In the genomic region with DNA sequence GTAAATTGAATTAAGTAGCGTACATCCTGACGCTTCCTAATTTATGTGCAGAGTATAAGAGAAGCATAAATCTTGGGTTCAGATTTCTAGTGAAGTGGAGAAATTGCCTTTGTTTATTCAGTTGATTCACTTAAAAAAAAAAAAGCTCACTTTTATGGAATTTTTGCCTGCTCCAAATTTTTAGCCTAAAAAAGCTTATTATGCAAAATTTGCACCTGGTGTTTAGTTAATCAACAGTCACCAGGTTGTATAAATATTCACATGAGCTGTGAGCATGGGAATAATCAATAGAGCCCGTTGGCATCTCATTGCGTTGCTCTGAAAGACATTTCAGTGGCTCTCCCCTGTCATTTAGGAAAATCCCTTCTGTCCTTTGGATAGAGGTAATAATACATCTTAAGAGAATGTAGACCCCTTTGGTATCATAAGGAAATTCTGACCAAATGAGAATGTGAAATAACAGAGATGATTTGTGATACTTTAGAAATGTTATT, we compare ENCODE assay signal across 16 cellular contexts.
A peak's percentile ranks its signal among the peaks of the same experiment; 100 is the strongest.
DNase-seq lines count a peak whose midpoint lies in the region; ATAC-seq, FAIRE-seq and TF ChIP-seq lines count a peak whose summit lies in the region.
"Had no signal": no experiment of that assay in that cellular context is flagged by ENCODE, and none has a peak within 500 bp of the region (broad histone marks: within the 10 kb centered on the region; RNA-seq: fewer than 3 reads in every experiment).

No MANE protein-coding gene starts in this region.

- H3K36me3 ChIP-seq in ACC112 (ENCODE audit: insufficient read depth, low read length) (0 out of 2 replicates have a peak, but pooled peaks cover 2% of the 10 kb centered on the region), K562 (ENCODE audit: control insufficient read depth, insufficient read depth, low read length) (no peaks in the 10 kb centered on the region), right lobe of liver (no peaks in the 10 kb centered on the region)
- H3K36me3 ChIP-seq: BE2C, HAP-1 had no signal

- WGBS in K562 (ENCODE audit: insufficient coverage, low coverage, missing lambda C conversion rate) = 0% methylated on average over 4 of the region's 4 CpGs
- 55% methylated on average over 4 of the region's 4 CpGs for WGBS in right lobe of liver (ENCODE audit: insufficient coverage, low coverage, low lambda C conversion rate, missing lambda C conversion rate)

- H3K27me3 ChIP-seq in ACC112 (ENCODE audit: insufficient read depth, low read length) = no peaks in the 10 kb centered on the region
- H3K27me3 ChIP-seq in K562 (ENCODE audit: control insufficient read depth in 2 of 2, insufficient read depth in 2 of 2, low read length in 2 of 2) = peaks cover 0 to 4% of the 10 kb centered on the region in 2 experiments; a peak in 2 of 5 replicates
- H3K27me3 ChIP-seq in right lobe of liver = no peaks in the 10 kb centered on the region
- H3K27me3 ChIP-seq: BE2C had no signal

- H3K9me1 ChIP-seq in K562 (ENCODE audit: control insufficient read depth, insufficient read depth, low read length) = no peaks in the 10 kb centered on the region

- no peak for TF ChIP-seq POLR2A in K562 (conservative IDR thresholded peaks at IDR 0.05)
- no peak for TF ChIP-seq POLR2A in right lobe of liver (IDR thresholded peaks at IDR 0.05)

- H2AFZ ChIP-seq in ACC112 (ENCODE audit: low read length, unreplicated experiment) = no peak overlapping the region
- no peak overlapping the region for H2AFZ ChIP-seq in K562 (ENCODE audit: low read depth, low read length)

- no peak for FAIRE-seq in K562 (lab: Jason Lieb, UNC)
- FAIRE-seq: GM12878, GM18507 had no signal

- POLR2A ChIA-PET in K562 (lab: Yijun Ruan, JAX) = interaction anchor here (0.8 kb wide), 1 partner anchor 170 kb away, joined by 3 read pairs; no protein-coding TSS in a partner anchor

- H3K9me3 ChIP-seq in K562 (replicated peaks; ENCODE audit: control insufficient read depth, insufficient read depth, low read depth, low read length) (no peaks in the 10 kb centered on the region), right lobe of liver (no peaks in the 10 kb centered on the region)
- H3K9me3 ChIP-seq: BE2C, HAP-1 had no signal

- no peak for TF ChIP-seq EP300 in K562 (IDR thresholded peaks at IDR 0.05; ENCODE audit: low read length)

- H3K4me1 ChIP-seq in ACC112 (ENCODE audit: control insufficient read depth, insufficient read depth, low read length, unreplicated experiment) (peaks cover 46% of the 10 kb centered on the region), K562 (replicated peaks in 1 of 2; ENCODE audit: control insufficient read depth in 2 of 2, insufficient read depth in 2 of 2, low read length in 2 of 2) (no peaks in the 10 kb centered on the region), right lobe of liver (no peaks in the 10 kb centered on the region)

- no peak for ATAC-seq in K562
- peak in 3 of 4 donors; percentile 40 to 95 (median 84) for ATAC-seq in right lobe of liver
- ATAC-seq in HG03457 (IDR thresholded peaks at IDR 0.05; ENCODE audit: unreplicated experiment) = no peak
- no peak for ATAC-seq in GM19324 (IDR thresholded peaks at IDR 0.05; ENCODE audit: low FRiP score, unreplicated experiment)
- ATAC-seq: GM12878 had no signal

- intact Hi-C loops in K562 (cut with micrococcal nuclease) = no loop called here
- intact Hi-C loops in right lobe of liver (cut with DNase I) = no loop called here

- in situ Hi-C loops in K562 (cut with MboI) = no loop called here

- H4K20me1 ChIP-seq in K562 (replicated peaks; ENCODE audit: control insufficient read depth, insufficient read depth, low read length) = no peaks in the 10 kb centered on the region

- DNase-seq in NCI-H146 treated with DMSO at 0.1 percent for 48 hours (lab: John Stamatoyannopoulos, UW; ENCODE audit: unreplicated experiment) = peak; percentile 27
- no peak for DNase-seq in K562 (ENCODE audit: extremely low read depth in 1 of 4, low spot score in 3 of 4)
- no peak for DNase-seq in right lobe of liver
- no peak for DNase-seq in SHP77 (lab: John Stamatoyannopoulos, UW)
- DNase-seq: 8988T; BE2C; CD4-positive, alpha-beta memory T cell; DMS79; GOT3 had no signal

- peak overlapping the region; percentile 79 for H3K27ac ChIP-seq in ACC112 (ENCODE audit: low read depth, low read length)
- H3K27ac ChIP-seq in K562 (ENCODE audit: extremely low read depth, low read depth, low read length) = no peak overlapping the region
- peak overlapping the region in 1 of 3 donors; percentile 1 for H3K27ac ChIP-seq in right lobe of liver
- H3K27ac ChIP-seq: C4-2B had no signal

- H3K9ac ChIP-seq in K562 (ENCODE audit: insufficient read depth in 1 of 2, low read depth in 2 of 2, low read length in 2 of 2) = no peak overlapping the region

- H3K4me2 ChIP-seq in K562 (ENCODE audit: insufficient read depth, low read length) = no peak overlapping the region

- CTCF ChIA-PET in K562 (lab: Yijun Ruan, JAX; ENCODE audit: low intra/inter-chr PET ratio) = no interaction called here

- no TSS peak for BruUV-seq in K562 (replicated peaks; lab: Mats Ljungman, UMichigan)

- H3K4me3 ChIP-seq in ACC112 (ENCODE audit: low read depth, low read length) (no peak overlapping the region), K562 (no peak overlapping the region), right lobe of liver (no peak overlapping the region)
- H3K4me3 ChIP-seq: GM12878, HAP-1 had no signal

- TF ChIP-seq CTCF in K562 (IDR thresholded peaks at IDR 0.05 in 2 of 3, conservative IDR thresholded peaks at IDR 0.05 in 1 of 3; ENCODE audit: insufficient read depth in 2 of 3, low read depth in 1 of 3, low read length in 3 of 3) (no peak), right lobe of liver (IDR thresholded peaks at IDR 0.05) (no peak)

- H3K79me2 ChIP-seq in ACC112 (ENCODE audit: control insufficient read depth, insufficient read depth, low read length, unreplicated experiment) = peaks cover 41% of the 10 kb centered on the region
- H3K79me2 ChIP-seq in K562 (ENCODE audit: control insufficient read depth, insufficient read depth, low read length) = no peaks in the 10 kb centered on the region

- no peak for TF ChIP-seq RAD21 in K562 (CRISPR knock-in tag; conservative IDR thresholded peaks at IDR 0.05 in 1 of 2, IDR thresholded peaks at IDR 0.05 in 1 of 2)

TF ChIP-seq in K562, 482 proteins besides CTCF, POLR2A, EP300 and RAD21:
- TF ChIP-seq GATA2 (CRISPR knock-in tag; IDR thresholded peaks at IDR 0.05) (no peak), ZNF316 (IDR thresholded peaks at IDR 0.05) (peak; percentile 26), C11orf30 (IDR thresholded peaks at IDR 0.05; ENCODE audit: low read depth) (peak; percentile 4; the same call in 1 of the 2 replicates), MAFG (tag; conservative IDR thresholded peaks at IDR 0.05) (0 out of 2 replicates have a peak, but pooled peaks have one; percentile 11)

Comparison
In these comparisons a context has a peak if more than half of its experiments do, and no peak if none do; other contexts are left out.
1. ATAC-seq: peak in right lobe of liver (3 of 4); none in K562 (single experiment), HG03457 (single experiment) and GM19324 (single experiment).